ENCODE assay signal across 1 cellular context in the genomic region with DNA sequence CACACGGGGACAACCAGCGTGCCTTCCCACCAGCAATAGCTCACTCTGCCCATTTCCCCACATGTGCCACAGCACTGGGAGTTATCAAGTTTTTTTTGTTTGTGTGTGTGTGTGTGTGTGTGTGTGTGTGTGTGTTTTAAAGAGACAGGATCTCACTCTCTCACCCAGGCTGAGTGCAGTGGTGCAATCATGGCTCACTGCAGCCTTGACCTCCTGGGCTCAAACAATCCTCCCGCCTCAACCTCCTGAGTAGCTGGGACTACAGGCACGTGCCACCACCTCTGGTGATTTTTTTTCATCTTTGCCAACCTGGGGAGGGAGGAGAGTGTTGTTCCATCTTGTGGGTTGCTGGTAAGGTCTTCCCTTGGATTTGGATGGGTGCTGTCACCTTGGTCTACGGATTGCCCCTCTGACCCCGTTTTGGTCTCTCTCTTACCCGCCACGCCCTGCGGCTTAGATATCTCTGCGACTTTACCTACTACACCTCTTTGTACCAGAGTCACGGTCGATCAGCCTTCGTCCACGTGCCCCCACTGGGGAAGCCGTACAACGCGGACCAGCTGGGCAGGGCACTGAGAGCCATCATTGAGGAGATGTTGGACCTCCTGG.
TF ChIP-seq lines count a peak whose summit lies in the region.

No MANE protein-coding gene starts in this region.

TF ChIP-seq in HepG2, 621 proteins besides CTCF, POLR2A, EP300 and RAD21 (continued from another document and continues in another):
- TF ChIP-seq ZBTB37 (CRISPR knock-in tag; IDR thresholded peaks at IDR 0.05): 0 out of 2 replicates have a peak, but pooled peaks have one; percentile 56
- no peak for TF ChIP-seq NFE2L1 (CRISPR knock-in tag; IDR thresholded peaks at IDR 0.05; ENCODE audit: borderline replicate concordance)
- no peak for TF ChIP-seq HOXA7 (CRISPR knock-in tag; IDR thresholded peaks at IDR 0.05)
- no peak for TF ChIP-seq ZFP36L1 (CRISPR knock-in tag; IDR thresholded peaks at IDR 0.05)
- no peak for TF ChIP-seq ZSCAN22 (CRISPR knock-in tag; IDR thresholded peaks at IDR 0.05)
- no peak for TF ChIP-seq ZNF326 (CRISPR knock-in tag; IDR thresholded peaks at IDR 0.05; ENCODE audit: borderline replicate concordance)
- no peak for TF ChIP-seq ZNF850 (CRISPR knock-in tag; conservative IDR thresholded peaks at IDR 0.05)
- no peak; the same call in 1 of the 2 replicates for TF ChIP-seq IRF2 (CRISPR knock-in tag; IDR thresholded peaks at IDR 0.05)
- peak; percentile 35; the same call in 1 of the 2 replicates for TF ChIP-seq POLR2G (IDR thresholded peaks at IDR 0.05; ENCODE audit: low read depth, low read length)
- TF ChIP-seq MIXL1 (CRISPR knock-in tag; IDR thresholded peaks at IDR 0.05): no peak
- TF ChIP-seq, protein P1, sequence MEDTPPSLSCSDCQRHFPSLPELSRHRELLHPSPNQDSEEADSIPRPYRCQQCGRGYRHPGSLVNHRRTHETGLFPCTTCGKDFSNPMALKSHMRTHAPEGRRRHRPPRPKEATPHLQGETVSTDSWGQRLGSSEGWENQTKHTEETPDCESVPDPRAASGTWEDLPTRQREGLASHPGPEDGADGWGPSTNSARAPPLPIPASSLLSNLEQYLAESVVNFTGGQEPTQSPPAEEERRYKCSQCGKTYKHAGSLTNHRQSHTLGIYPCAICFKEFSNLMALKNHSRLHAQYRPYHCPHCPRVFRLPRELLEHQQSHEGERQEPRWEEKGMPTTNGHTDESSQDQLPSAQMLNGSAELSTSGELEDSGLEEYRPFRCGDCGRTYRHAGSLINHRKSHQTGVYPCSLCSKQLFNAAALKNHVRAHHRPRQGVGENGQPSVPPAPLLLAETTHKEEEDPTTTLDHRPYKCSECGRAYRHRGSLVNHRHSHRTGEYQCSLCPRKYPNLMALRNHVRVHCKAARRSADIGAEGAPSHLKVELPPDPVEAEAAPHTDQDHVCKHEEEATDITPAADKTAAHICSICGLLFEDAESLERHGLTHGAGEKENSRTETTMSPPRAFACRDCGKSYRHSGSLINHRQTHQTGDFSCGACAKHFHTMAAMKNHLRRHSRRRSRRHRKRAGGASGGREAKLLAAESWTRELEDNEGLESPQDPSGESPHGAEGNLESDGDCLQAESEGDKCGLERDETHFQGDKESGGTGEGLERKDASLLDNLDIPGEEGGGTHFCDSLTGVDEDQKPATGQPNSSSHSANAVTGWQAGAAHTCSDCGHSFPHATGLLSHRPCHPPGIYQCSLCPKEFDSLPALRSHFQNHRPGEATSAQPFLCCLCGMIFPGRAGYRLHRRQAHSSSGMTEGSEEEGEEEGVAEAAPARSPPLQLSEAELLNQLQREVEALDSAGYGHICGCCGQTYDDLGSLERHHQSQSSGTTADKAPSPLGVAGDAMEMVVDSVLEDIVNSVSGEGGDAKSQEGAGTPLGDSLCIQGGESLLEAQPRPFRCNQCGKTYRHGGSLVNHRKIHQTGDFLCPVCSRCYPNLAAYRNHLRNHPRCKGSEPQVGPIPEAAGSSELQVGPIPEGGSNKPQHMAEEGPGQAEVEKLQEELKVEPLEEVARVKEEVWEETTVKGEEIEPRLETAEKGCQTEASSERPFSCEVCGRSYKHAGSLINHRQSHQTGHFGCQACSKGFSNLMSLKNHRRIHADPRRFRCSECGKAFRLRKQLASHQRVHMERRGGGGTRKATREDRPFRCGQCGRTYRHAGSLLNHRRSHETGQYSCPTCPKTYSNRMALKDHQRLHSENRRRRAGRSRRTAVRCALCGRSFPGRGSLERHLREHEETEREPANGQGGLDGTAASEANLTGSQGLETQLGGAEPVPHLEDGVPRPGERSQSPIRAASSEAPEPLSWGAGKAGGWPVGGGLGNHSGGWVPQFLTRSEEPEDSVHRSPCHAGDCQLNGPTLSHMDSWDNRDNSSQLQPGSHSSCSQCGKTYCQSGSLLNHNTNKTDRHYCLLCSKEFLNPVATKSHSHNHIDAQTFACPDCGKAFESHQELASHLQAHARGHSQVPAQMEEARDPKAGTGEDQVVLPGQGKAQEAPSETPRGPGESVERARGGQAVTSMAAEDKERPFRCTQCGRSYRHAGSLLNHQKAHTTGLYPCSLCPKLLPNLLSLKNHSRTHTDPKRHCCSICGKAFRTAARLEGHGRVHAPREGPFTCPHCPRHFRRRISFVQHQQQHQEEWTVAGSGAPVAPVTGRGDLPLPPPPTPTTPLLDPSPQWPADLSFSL (CRISPR knock-in tag; IDR thresholded peaks at IDR 0.05): peak; percentile 97
- TF ChIP-seq FOXP4 (CRISPR knock-in tag; IDR thresholded peaks at IDR 0.05): peak; percentile 67; the same call in 1 of the 2 replicates
- TF ChIP-seq FOXO4 (CRISPR knock-in tag; conservative IDR thresholded peaks at IDR 0.05): no peak
- TF ChIP-seq RXRA (CRISPR knock-in tag; IDR thresholded peaks at IDR 0.05): peak; percentile 54; the same call in 1 of the 2 replicates
- no peak for TF ChIP-seq ZZZ3 (CRISPR knock-in tag; IDR thresholded peaks at IDR 0.05; ENCODE audit: borderline replicate concordance)
- TF ChIP-seq, protein P2, sequence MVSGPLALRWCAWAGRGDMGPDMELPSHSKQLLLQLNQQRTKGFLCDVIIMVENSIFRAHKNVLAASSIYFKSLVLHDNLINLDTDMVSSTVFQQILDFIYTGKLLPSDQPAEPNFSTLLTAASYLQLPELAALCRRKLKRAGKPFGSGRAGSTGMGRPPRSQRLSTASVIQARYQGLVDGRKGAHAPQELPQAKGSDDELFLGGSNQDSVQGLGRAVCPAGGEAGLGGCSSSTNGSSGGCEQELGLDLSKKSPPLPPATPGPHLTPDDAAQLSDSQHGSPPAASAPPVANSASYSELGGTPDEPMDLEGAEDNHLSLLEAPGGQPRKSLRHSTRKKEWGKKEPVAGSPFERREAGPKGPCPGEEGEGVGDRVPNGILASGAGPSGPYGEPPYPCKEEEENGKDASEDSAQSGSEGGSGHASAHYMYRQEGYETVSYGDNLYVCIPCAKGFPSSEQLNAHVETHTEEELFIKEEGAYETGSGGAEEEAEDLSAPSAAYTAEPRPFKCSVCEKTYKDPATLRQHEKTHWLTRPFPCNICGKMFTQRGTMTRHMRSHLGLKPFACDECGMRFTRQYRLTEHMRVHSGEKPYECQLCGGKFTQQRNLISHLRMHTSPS (CRISPR knock-in tag; IDR thresholded peaks at IDR 0.05; ENCODE audit: low read depth): peak; percentile 63
- TF ChIP-seq ZBTB7B (CRISPR knock-in tag; IDR thresholded peaks at IDR 0.05): peak; percentile 52; the same call in 1 of the 2 replicates
- TF ChIP-seq ZNF367 (CRISPR knock-in tag; IDR thresholded peaks at IDR 0.05; ENCODE audit: borderline replicate concordance): no peak
- TF ChIP-seq BHLHE40 (IDR thresholded peaks at IDR 0.05; ENCODE audit: low read length): peak; percentile 90
- no peak for TF ChIP-seq GTF2F1 (IDR thresholded peaks at IDR 0.05; ENCODE audit: low read length)
- peak; percentile 99 for TF ChIP-seq ZNF770 (CRISPR knock-in tag; IDR thresholded peaks at IDR 0.05)
- TF ChIP-seq ZNF503 (CRISPR knock-in tag; IDR thresholded peaks at IDR 0.05): 0 out of 2 replicates have a peak, but pooled peaks have one; percentile 27
- no peak for TF ChIP-seq CBX2 (IDR thresholded peaks at IDR 0.05; ENCODE audit: low read depth, low read length)
- 0 out of 2 replicates have a peak, but pooled peaks have one; percentile 26 for TF ChIP-seq CBX2 (CRISPR knock-in tag; IDR thresholded peaks at IDR 0.05; ENCODE audit: low read depth)
- TF ChIP-seq ZNF678 (CRISPR knock-in tag; IDR thresholded peaks at IDR 0.05): no peak
- no peak for TF ChIP-seq ELF1 (CRISPR knock-in tag; IDR thresholded peaks at IDR 0.05)
- TF ChIP-seq ZNF660 (CRISPR knock-in tag; IDR thresholded peaks at IDR 0.05; ENCODE audit: borderline replicate concordance, low read depth): no peak
- TF ChIP-seq CEBPB (IDR thresholded peaks at IDR 0.05; ENCODE audit: borderline replicate concordance, low read depth, low read length): peak; percentile 53; the same call in 1 of the 2 replicates
- TF ChIP-seq ZNF557 (CRISPR knock-in tag; IDR thresholded peaks at IDR 0.05): 0 out of 2 replicates have a peak, but pooled peaks have one; percentile 38
- TF ChIP-seq CENPX (CRISPR knock-in tag; IDR thresholded peaks at IDR 0.05): no peak
- TF ChIP-seq, protein P3, sequence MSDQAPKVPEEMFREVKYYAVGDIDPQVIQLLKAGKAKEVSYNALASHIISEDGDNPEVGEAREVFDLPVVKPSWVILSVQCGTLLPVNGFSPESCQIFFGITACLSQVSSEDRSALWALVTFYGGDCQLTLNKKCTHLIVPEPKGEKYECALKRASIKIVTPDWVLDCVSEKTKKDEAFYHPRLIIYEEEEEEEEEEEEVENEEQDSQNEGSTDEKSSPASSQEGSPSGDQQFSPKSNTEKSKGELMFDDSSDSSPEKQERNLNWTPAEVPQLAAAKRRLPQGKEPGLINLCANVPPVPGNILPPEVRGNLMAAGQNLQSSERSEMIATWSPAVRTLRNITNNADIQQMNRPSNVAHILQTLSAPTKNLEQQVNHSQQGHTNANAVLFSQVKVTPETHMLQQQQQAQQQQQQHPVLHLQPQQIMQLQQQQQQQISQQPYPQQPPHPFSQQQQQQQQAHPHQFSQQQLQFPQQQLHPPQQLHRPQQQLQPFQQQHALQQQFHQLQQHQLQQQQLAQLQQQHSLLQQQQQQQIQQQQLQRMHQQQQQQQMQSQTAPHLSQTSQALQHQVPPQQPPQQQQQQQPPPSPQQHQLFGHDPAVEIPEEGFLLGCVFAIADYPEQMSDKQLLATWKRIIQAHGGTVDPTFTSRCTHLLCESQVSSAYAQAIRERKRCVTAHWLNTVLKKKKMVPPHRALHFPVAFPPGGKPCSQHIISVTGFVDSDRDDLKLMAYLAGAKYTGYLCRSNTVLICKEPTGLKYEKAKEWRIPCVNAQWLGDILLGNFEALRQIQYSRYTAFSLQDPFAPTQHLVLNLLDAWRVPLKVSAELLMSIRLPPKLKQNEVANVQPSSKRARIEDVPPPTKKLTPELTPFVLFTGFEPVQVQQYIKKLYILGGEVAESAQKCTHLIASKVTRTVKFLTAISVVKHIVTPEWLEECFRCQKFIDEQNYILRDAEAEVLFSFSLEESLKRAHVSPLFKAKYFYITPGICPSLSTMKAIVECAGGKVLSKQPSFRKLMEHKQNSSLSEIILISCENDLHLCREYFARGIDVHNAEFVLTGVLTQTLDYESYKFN (CRISPR knock-in tag; conservative IDR thresholded peaks at IDR 0.05): peak; percentile 60
- TF ChIP-seq ZNF790 (CRISPR knock-in tag; IDR thresholded peaks at IDR 0.05; ENCODE audit: borderline replicate concordance): no peak
- TF ChIP-seq TCF12 (IDR thresholded peaks at IDR 0.05): no peak
- 0 out of 2 replicates have a peak, but pooled peaks have one; percentile 81 for TF ChIP-seq TCF12 (CRISPR knock-in tag; IDR thresholded peaks at IDR 0.05)
- peak; percentile 25; the same call in 1 of the 2 replicates for TF ChIP-seq CHD4 (IDR thresholded peaks at IDR 0.05; ENCODE audit: borderline replicate concordance, low read length)
